Comparison of ENCODE assay signal across 8 cellular contexts in genomic region chr5:103119765-103120606, GRCh38. TPM values are rescaled to one million over a fixed set of nuclear protein-coding genes. Genes with fewer than 3 reads are reported as not detected.
DNase-seq lines count a peak whose midpoint lies in the region; ATAC-seq and TF ChIP-seq lines count a peak whose summit lies in the region.

Gene GIN1 (minus strand): TSS chr5:103120138. CDS start chr5:103108707, 11,431 bp downstream.
Gene PPIP5K2 (plus strand): TSS chr5:103120301. CDS start chr5:103129590, 9,289 bp downstream.

- H3K4me1 ChIP-seq in GM23338 (ENCODE audit: insufficient read depth) = 0 out of 2 replicates have a peak, but pooled peaks cover 4% of the 10 kb centered on the region
- H3K4me1 ChIP-seq in fibroblast of lung (ENCODE audit: control insufficient read depth, extremely low read depth, insufficient read depth, low read length) = peaks cover 3% of the 10 kb centered on the region
- H3K4me1 ChIP-seq in naive thymus-derived CD4-positive, alpha-beta T cell (ENCODE audit: control insufficient read depth in 2 of 2, insufficient read depth in 2 of 2, low read length in 2 of 2) = peaks cover 9 to 29% of the 10 kb centered on the region in 2 donors

- peak within 1 kb of the TSS; percentile 92 for H3K4me3 Mint-ChIP-seq in GM23338
- peak within 1 kb of the TSS; percentile 87 for H3K4me3 Mint-ChIP-seq in activated T-helper 17 cell treated with anti-CD3 and anti-CD28 coated beads, Interleukin-2, amount 50 U/mL, for 72 hours
- H3K4me3 Mint-ChIP-seq in naive thymus-derived CD4-positive, alpha-beta T cell = peak within 1 kb of the TSS; percentile 89 to 100 (median 96)
- H3K4me3 Mint-ChIP-seq in stimulated activated naive B cell treated with anti-CD40 and anti-IgM and Interleukin-4, amounts not matched to agents 10 μg/mL and 1 μg/mL and 100 μg/mL, for 72 hours = peak within 1 kb of the TSS; percentile 96 to 98

- no peaks in the 10 kb centered on the region for H3K9me3 ChIP-seq in fibroblast of lung (ENCODE audit: control insufficient read depth, insufficient read depth, low read depth, low read length)
- H3K9me3 ChIP-seq in naive thymus-derived CD4-positive, alpha-beta T cell (ENCODE audit: control insufficient read depth in 2 of 3, low read length in 3 of 3) = no peaks in the 10 kb centered on the region

- H3F3A ChIP-seq in GM23338 (replicated peaks; ENCODE audit: low read depth) = no peaks in the 10 kb centered on the region

- peak within 1 kb of the TSS; percentile 68 for H3K4me3 ChIP-seq in GM23338
- peak within 1 kb of the TSS; percentile 80 to 98 (median 95) for H3K4me3 ChIP-seq in fibroblast of lung (replicated peaks in 1 of 4; ENCODE audit: control extremely low read depth in 1 of 4, insufficient read depth in 1 of 4, low read depth in 3 of 4, low read length in 4 of 4)
- peak within 1 kb of the TSS; percentile 92 for H3K4me3 ChIP-seq in naive thymus-derived CD4-positive, alpha-beta T cell (ENCODE audit: low read length)

- H3K4me2 ChIP-seq in GM23338 = peak within 1 kb of the TSS; percentile 85
- peak within 1 kb of the TSS; percentile 98 for H3K4me2 ChIP-seq in fibroblast of lung (ENCODE audit: extremely low read depth, insufficient read depth, low read length)

- H3K9me3 Mint-ChIP-seq in GM23338 = no peaks in the 10 kb centered on the region
- no peaks in the 10 kb centered on the region for H3K9me3 Mint-ChIP-seq in activated T-helper 17 cell treated with anti-CD3 and anti-CD28 coated beads, Interleukin-2, amount 50 U/mL, for 72 hours
- no peaks in the 10 kb centered on the region for H3K9me3 Mint-ChIP-seq in naive thymus-derived CD4-positive, alpha-beta T cell
- H3K9me3 Mint-ChIP-seq in stimulated activated naive B cell treated with anti-CD40 and anti-IgM and Interleukin-4, amounts not matched to agents 10 μg/mL and 1 μg/mL and 100 μg/mL, for 72 hours = no peaks in the 10 kb centered on the region

- H4K20me1 ChIP-seq in GM23338 (replicated peaks; ENCODE audit: insufficient read depth) (no peaks in the 10 kb centered on the region), fibroblast of lung (ENCODE audit: control insufficient read depth, extremely low read depth, insufficient read depth, low read length) (no peaks in the 10 kb centered on the region)

- H3K9ac ChIP-seq in fibroblast of lung (ENCODE audit: insufficient read depth, low read length) = peak within 1 kb of the TSS; percentile 73

- no peaks in the 10 kb centered on the region for H3K36me3 Mint-ChIP-seq in GM23338 (ENCODE audit: low read depth)
- peaks cover 5% of the 10 kb centered on the region for H3K36me3 Mint-ChIP-seq in activated T-helper 17 cell treated with anti-CD3 and anti-CD28 coated beads, Interleukin-2, amount 50 U/mL, for 72 hours (ENCODE audit: low read depth)
- peaks cover 4 to 12% (median 5%) of the 10 kb centered on the region in 5 donors for H3K36me3 Mint-ChIP-seq in naive thymus-derived CD4-positive, alpha-beta T cell
- peaks cover 8 to 16% of the 10 kb centered on the region in 2 donors for H3K36me3 Mint-ChIP-seq in stimulated activated naive B cell treated with anti-CD40 and anti-IgM and Interleukin-4, amounts not matched to agents 10 μg/mL and 1 μg/mL and 100 μg/mL, for 72 hours

- H3K79me2 ChIP-seq in GM23338 (replicated peaks; ENCODE audit: insufficient read depth) (peaks cover 70% of the 10 kb centered on the region), fibroblast of lung (ENCODE audit: control insufficient read depth, insufficient read depth, low read length) (peaks cover 53% of the 10 kb centered on the region)

- POLR2A ChIA-PET in naive thymus-derived CD4-positive, alpha-beta T cell (lab: Charles Lee) = interaction anchor here (0.6 to 2.4 kb wide), 19 partner anchors 8 to 823 kb away, joined by 3 to 27 read pairs (median 5); partner anchors contain the start of genes MACIR, NUDT12 and SLCO4C1

- H3K9me2 ChIP-seq in GM23338 (ENCODE audit: insufficient read depth) = no peaks in the 10 kb centered on the region

- peak within 1 kb of the TSS; percentile 68 for H2AFZ ChIP-seq in GM23338
- H2AFZ ChIP-seq in fibroblast of lung (ENCODE audit: low read length) = peak within 1 kb of the TSS; percentile 98

- H3K27ac ChIP-seq in GM23338 (ENCODE audit: low read depth) = peak within 1 kb of the TSS; percentile 98
- peak within 1 kb of the TSS; percentile 91 for H3K27ac ChIP-seq in fibroblast of lung (ENCODE audit: insufficient read depth, low read length)
- peak within 1 kb of the TSS; percentile 90 for H3K27ac ChIP-seq in naive thymus-derived CD4-positive, alpha-beta T cell (ENCODE audit: low read depth, low read length)

- CTCF ChIA-PET in naive thymus-derived CD4-positive, alpha-beta T cell (lab: Charles Lee) = interaction anchor here (0.6 to 1.9 kb wide), 6 partner anchors 12 to 339 kb away, joined by 3 to 6 read pairs (median 4); partner anchors contain the start of gene MACIR

- ATAC-seq in GM23338 = peak; percentile 96
- ATAC-seq in activated T-helper 17 cell treated with anti-CD3 and anti-CD28 coated beads, Interleukin-2, amount 50 U/mL, for 72 hours (replicated peaks) = peak; percentile 93
- peak; percentile 96 for ATAC-seq in naive thymus-derived CD4-positive, alpha-beta T cell
- ATAC-seq in stimulated activated naive B cell treated with anti-CD40 and anti-IgM and Interleukin-4, amounts not matched to agents 10 μg/mL and 1 μg/mL and 100 μg/mL, for 72 hours (replicated peaks) = peak; percentile 90 to 94

- peak within 1 kb of the TSS; percentile 99 for H3K27ac Mint-ChIP-seq in GM23338
- H3K27ac Mint-ChIP-seq in activated T-helper 17 cell treated with anti-CD3 and anti-CD28 coated beads, Interleukin-2, amount 50 U/mL, for 72 hours = peak within 1 kb of the TSS; percentile 97
- H3K27ac Mint-ChIP-seq in naive thymus-derived CD4-positive, alpha-beta T cell = peak within 1 kb of the TSS; percentile 92 to 100 (median 96)
- H3K27ac Mint-ChIP-seq in stimulated activated naive B cell treated with anti-CD40 and anti-IgM and Interleukin-4, amounts not matched to agents 10 μg/mL and 1 μg/mL and 100 μg/mL, for 72 hours = peak within 1 kb of the TSS; percentile 99

- peak; percentile 98 for DNase-seq in Daoy (ENCODE audit: low read depth)
- DNase-seq in GM23338 (ENCODE audit: low spot score) = peak; percentile 98
- peak; percentile 99 for DNase-seq in LHCN-M2 (ENCODE audit: low read depth)
- DNase-seq in RPMI8226 = peak; percentile 99
- DNase-seq in fibroblast of lung (ENCODE audit: low read depth in 2 of 2) = peak; percentile 99
- peak; percentile 91 to 98 (median 97) for DNase-seq in naive thymus-derived CD4-positive, alpha-beta T cell
- DNase-seq in stimulated activated naive B cell treated with anti-CD40 and anti-IgM and Interleukin-4, amounts not matched to agents 10 μg/mL and 1 μg/mL and 100 μg/mL, for 72 hours = peak; percentile 97

- H3K36me3 ChIP-seq in GM23338 (ENCODE audit: insufficient read depth) = no peaks in the 10 kb centered on the region
- no peaks in the 10 kb centered on the region for H3K36me3 ChIP-seq in fibroblast of lung (ENCODE audit: control insufficient read depth, insufficient read depth, low read length)
- peaks cover 0 to 3% (median 0%) of the 10 kb centered on the region in 3 experiments for H3K36me3 ChIP-seq in naive thymus-derived CD4-positive, alpha-beta T cell (ENCODE audit: control insufficient read depth in 2 of 3, insufficient read depth in 3 of 3, low read length in 3 of 3)

- no peaks in the 10 kb centered on the region for H3K27me3 ChIP-seq in GM23338 (ENCODE audit: insufficient read depth)
- H3K27me3 ChIP-seq in fibroblast of lung (ENCODE audit: control insufficient read depth, insufficient read depth, low read length) = no peaks in the 10 kb centered on the region
- no peaks in the 10 kb centered on the region for H3K27me3 ChIP-seq in naive thymus-derived CD4-positive, alpha-beta T cell (ENCODE audit: control insufficient read depth in 2 of 2, insufficient read depth in 2 of 2, low read length in 2 of 2)

- no peak for TF ChIP-seq CTCF in GM23338 (conservative IDR thresholded peaks at IDR 0.05; ENCODE audit: low read depth in 2 of 2)
- no peak for TF ChIP-seq CTCF in fibroblast of lung (conservative IDR thresholded peaks at IDR 0.05 in 1 of 2, IDR thresholded peaks at IDR 0.05 in 1 of 2; ENCODE audit: low read depth in 1 of 2, low read length in 2 of 2)

- intact Hi-C loops in naive thymus-derived CD4-positive, alpha-beta T cell (cut with micrococcal nuclease) = loop anchor here (1.0 to 5.0 kb wide), 9 partner anchors 9 to 823 kb away; partner anchors contain the start of genes MACIR (in 2 of the 2), PAM (in 2 of the 2), NUDT12 (in 1 of the 2) and SLCO4C1 (in 1 of the 2)

- peaks cover 4% of the 10 kb centered on the region for H3K27me3 Mint-ChIP-seq in GM23338 (ENCODE audit: insufficient read depth, low read depth, poor library complexity)
- H3K27me3 Mint-ChIP-seq in activated T-helper 17 cell treated with anti-CD3 and anti-CD28 coated beads, Interleukin-2, amount 50 U/mL, for 72 hours = no peaks in the 10 kb centered on the region
- no peaks in the 10 kb centered on the region for H3K27me3 Mint-ChIP-seq in naive thymus-derived CD4-positive, alpha-beta T cell
- H3K27me3 Mint-ChIP-seq in stimulated activated naive B cell treated with anti-CD40 and anti-IgM and Interleukin-4, amounts not matched to agents 10 μg/mL and 1 μg/mL and 100 μg/mL, for 72 hours = no peaks in the 10 kb centered on the region

- peaks cover 10% of the 10 kb centered on the region; the same call in 2 of the 3 replicates for H3K4me1 Mint-ChIP-seq in GM23338
- peaks cover 24% of the 10 kb centered on the region for H3K4me1 Mint-ChIP-seq in activated T-helper 17 cell treated with anti-CD3 and anti-CD28 coated beads, Interleukin-2, amount 50 U/mL, for 72 hours
- peaks cover 24 to 74% (median 65%) of the 10 kb centered on the region in 7 donors for H3K4me1 Mint-ChIP-seq in naive thymus-derived CD4-positive, alpha-beta T cell
- H3K4me1 Mint-ChIP-seq in stimulated activated naive B cell treated with anti-CD40 and anti-IgM and Interleukin-4, amounts not matched to agents 10 μg/mL and 1 μg/mL and 100 μg/mL, for 72 hours = peaks cover 15 to 36% of the 10 kb centered on the region in 2 donors

RNA-seq across cellular contexts. Expression of gene GIN1, which starts in this region (rescaled TPM):
- total RNA-seq in Daoy (2014; rRNA removed; shearing (Covaris generic)) = 4.4 and 22.5 TPM in 2 replicates
- total RNA-seq in GM23338 (2014; rRNA removed; shearing (Covaris generic)) = 3.8 and 5.8 TPM in 2 replicates
- polyA plus RNA-seq in GM23338 (2016; fragmentation: Nextera tagmentation; extraction: Ambion mirVana) = 9.6 and 11.3 TPM in 2 replicates
- total RNA-seq in LHCN-M2 (2014; rRNA removed) = 5.6 and 9.8 TPM in 2 replicates
- 4.5 TPM for polyA plus RNA-seq in LHCN-M2 (2012)
- 1 to 10 TPM; 5.6 to 8.5 TPM for total RNA-seq in activated T-helper 17 cell treated with anti-CD3 and anti-CD28 coated beads, Interleukin-2, amount 50 U/mL, for 72 hours
- 7.2 and 7.6 TPM in 2 replicates for total RNA-seq in fibroblast of lung
- polyA plus RNA-seq in fibroblast of lung = 4.0 and 4.3 TPM in 2 replicates
- 5.4 and 5.6 TPM in 2 replicates for polyA plus RNA-seq in fibroblast of lung (2012)
- not detected in 2 replicates for polyA minus RNA-seq in fibroblast of lung (ENCODE audit: low replicate concordance)
- 10 to 100 TPM in 2 of 5 experiments, 1 to 10 TPM in 3; 4.0 to 20.9 (median 9.6) TPM for total RNA-seq in naive thymus-derived CD4-positive, alpha-beta T cell
- polyA plus RNA-seq in naive thymus-derived CD4-positive, alpha-beta T cell = 10 to 100 TPM; 10.3 to 13.0 TPM

RNA-seq across cellular contexts. Expression of gene PPIP5K2, which starts in this region (rescaled TPM):
- total RNA-seq in Daoy (2014; rRNA removed; shearing (Covaris generic)) = 60.3 and 61.8 TPM in 2 replicates
- total RNA-seq in GM23338 (2014; rRNA removed; shearing (Covaris generic)) = 41.7 and 66.9 TPM in 2 replicates
- 45.4 and 48.0 TPM in 2 replicates for polyA plus RNA-seq in GM23338 (2016; fragmentation: Nextera tagmentation; extraction: Ambion mirVana)
- 49.2 and 50.0 TPM in 2 replicates for total RNA-seq in LHCN-M2 (2014; rRNA removed)
- polyA plus RNA-seq in LHCN-M2 (2012) = 12.0 TPM
- total RNA-seq in activated T-helper 17 cell treated with anti-CD3 and anti-CD28 coated beads, Interleukin-2, amount 50 U/mL, for 72 hours = 10 to 100 TPM; 47.1 to 53.3 TPM
- 41.6 and 42.1 TPM in 2 replicates for total RNA-seq in fibroblast of lung
- 45.6 and 49.3 TPM in 2 replicates for polyA plus RNA-seq in fibroblast of lung
- polyA plus RNA-seq in fibroblast of lung (2012) = 23.9 and 26.9 TPM in 2 replicates
- 26.0 and 39.5 TPM in 2 replicates for polyA minus RNA-seq in fibroblast of lung (ENCODE audit: low replicate concordance)
- 10 to 100 TPM; 59.4 to 77.4 (median 69.3) TPM for total RNA-seq in naive thymus-derived CD4-positive, alpha-beta T cell
- 10 to 100 TPM; 19.2 to 28.3 TPM for polyA plus RNA-seq in naive thymus-derived CD4-positive, alpha-beta T cell

Comparison
In these comparisons a context has a peak if more than half of its experiments do, and no peak if none do; other contexts are left out.
1. Peak in every context shown above with its lines: DNase-seq, ATAC-seq, H3K4me3 ChIP-seq and H3K27ac ChIP-seq.